Comparison of ENCODE assay signal across 19 cellular contexts in genomic region chr2:45006041-45006941, GRCh38. TPM values are rescaled to one million over a fixed set of nuclear protein-coding genes. Genes with fewer than 3 reads are reported as not detected.
DNase-seq lines count a peak whose midpoint lies in the region; ATAC-seq and TF ChIP-seq lines count a peak whose summit lies in the region.
"Had no signal": no experiment of that assay in that cellular context is flagged by ENCODE, and none has a peak within 500 bp of the region (broad histone marks: within the 10 kb centered on the region; RNA-seq: fewer than 3 reads in every experiment).

No MANE protein-coding gene starts in this region.

- WGBS in endodermal cell (ENCODE audit: insufficient coverage in 1 of 2, insufficient read length in 1 of 2), 2 experiments, result 25 to 26% methylated on average over 16 to 37 of the region's 37 CpGs

- peaks cover 4% of the 10 kb centered on the region for H3K4me1 ChIP-seq in endodermal cell (ENCODE audit: control insufficient read depth, insufficient read depth, low read length)
- H3K4me1 ChIP-seq in osteoblast (ENCODE audit: insufficient read depth, low read length), result peaks cover 22% of the 10 kb centered on the region

- no peak overlapping the region for H3K27ac ChIP-seq in CD4-positive, alpha-beta T cell (ENCODE audit: low read depth, low read length)
- H3K27ac ChIP-seq in endodermal cell (ENCODE audit: low read depth, low read length) (no peak overlapping the region), osteoblast (ENCODE audit: low read depth, low read length) (peak overlapping the region; percentile 17)
- H3K27ac ChIP-seq: ascending aorta, dorsolateral prefrontal cortex, suprapubic skin had no signal

- intact Hi-C loops in CD4-positive, alpha-beta T cell (cut with DNase I, micrococcal nuclease), result no loop called here

- H3K9ac ChIP-seq in endodermal cell (ENCODE audit: extremely low read depth, low read length, poor library complexity, severe bottlenecking), result no peak overlapping the region

- peak overlapping the region; percentile 0 for H3K4me3 Mint-ChIP-seq in CD4-positive, alpha-beta T cell
- no peak overlapping the region for H3K4me3 Mint-ChIP-seq in endodermal cell

- CTCF ChIA-PET in CD4-positive, alpha-beta T cell (lab: Charles Lee), result no interaction called here
- CTCF ChIA-PET in GM10248 (lab: Yijun Ruan, JAX), result interaction anchor here (1.7 to 3.2 kb wide), 2 partner anchors 17 to 487 kb away, joined by 3 to 8 read pairs; no protein-coding TSS in a partner anchor

- no peaks in the 10 kb centered on the region for H3K36me3 Mint-ChIP-seq in CD4-positive, alpha-beta T cell (ENCODE audit: low read depth)
- no peaks in the 10 kb centered on the region for H3K36me3 Mint-ChIP-seq in endodermal cell (ENCODE audit: low read depth)

- H2AFZ ChIP-seq in osteoblast (ENCODE audit: low read length), result no peak overlapping the region

- H4K20me1 ChIP-seq in osteoblast (ENCODE audit: insufficient read depth, low read length), result peaks cover 15% of the 10 kb centered on the region

- peaks cover 79% of the 10 kb centered on the region for H3K27me3 Mint-ChIP-seq in CD4-positive, alpha-beta T cell
- peaks cover 97% of the 10 kb centered on the region for H3K27me3 Mint-ChIP-seq in endodermal cell (ENCODE audit: insufficient read depth)

- no peak overlapping the region for H3K27ac Mint-ChIP-seq in CD4-positive, alpha-beta T cell
- H3K27ac Mint-ChIP-seq in endodermal cell, result no peak overlapping the region

- H3K27me3 ChIP-seq in CD4-positive, alpha-beta T cell (ENCODE audit: control insufficient read depth, insufficient read depth, low read length), result peaks cover 93% of the 10 kb centered on the region
- H3K27me3 ChIP-seq in MG63, result no peaks in the 10 kb centered on the region
- H3K27me3 ChIP-seq in endodermal cell (ENCODE audit: control insufficient read depth, insufficient read depth, low read length, poor library complexity, severe bottlenecking), result peaks cover 100% of the 10 kb centered on the region
- H3K27me3 ChIP-seq in osteoblast (ENCODE audit: insufficient read depth, low read length), result no peaks in the 10 kb centered on the region
- H3K27me3 ChIP-seq: ascending aorta had no signal

- no peak for ATAC-seq in CD4-positive, alpha-beta T cell (ENCODE audit: poor library complexity)
- ATAC-seq in omental fat pad (ENCODE audit: low FRiP score), result no peak
- ATAC-seq: esophagus mucosa, HepG2, right cardiac atrium had no signal

- H3K9me3 ChIP-seq in CD4-positive, alpha-beta T cell (ENCODE audit: control insufficient read depth, low read length), result no peaks in the 10 kb centered on the region
- no peaks in the 10 kb centered on the region for H3K9me3 ChIP-seq in MG63
- no peaks in the 10 kb centered on the region for H3K9me3 ChIP-seq in endodermal cell (ENCODE audit: control insufficient read depth, low read length)
- H3K9me3 ChIP-seq in osteoblast (ENCODE audit: low read depth, low read length), result no peaks in the 10 kb centered on the region
- H3K9me3 ChIP-seq: ascending aorta, suprapubic skin had no signal

- peaks cover 38% of the 10 kb centered on the region for H3K4me1 Mint-ChIP-seq in CD4-positive, alpha-beta T cell (ENCODE audit: low read depth)
- peaks cover 27% of the 10 kb centered on the region for H3K4me1 Mint-ChIP-seq in endodermal cell

- H3K36me3 ChIP-seq in MG63, result peaks cover 32% of the 10 kb centered on the region
- no peaks in the 10 kb centered on the region for H3K36me3 ChIP-seq in endodermal cell (ENCODE audit: control insufficient read depth, insufficient read depth, low read length)
- peaks cover 4% of the 10 kb centered on the region for H3K36me3 ChIP-seq in osteoblast (ENCODE audit: insufficient read depth, low read length)
- H3K36me3 ChIP-seq: suprapubic skin had no signal

- H3K4me2 ChIP-seq in osteoblast (ENCODE audit: insufficient read depth, low read length), result peak overlapping the region; percentile 98

- POLR2A ChIA-PET in CD4-positive, alpha-beta T cell (lab: Charles Lee), result no interaction called here
- POLR2A ChIA-PET in GM10248 (lab: Yijun Ruan, JAX), result no interaction called here

- H3K79me2 ChIP-seq in osteoblast (ENCODE audit: insufficient read depth, low read length), result peaks cover 40% of the 10 kb centered on the region

- DNase-seq in CD4-positive, alpha-beta T cell, result no peak
- DNase-seq in MG63 (no peak), endodermal cell (peak; percentile 58), osteoblast (ENCODE audit: insufficient read length, low spot score, missing footprints) (peak; percentile 85), ureter (ENCODE audit: low spot score) (no peak), GOT3 (lab: John Stamatoyannopoulos, UW) (no peak), GM10248 (ENCODE audit: extremely low spot score) (no peak), omental fat pad (ENCODE audit: low spot score) (no peak)
- DNase-seq: activated gamma-delta T cell treated with Interleukin-2 at 50 U/mL for 16 hours, dorsolateral prefrontal cortex, MM.1S, NCI-H187 treated with DMSO at 0.1 percent for 48 hours, NCI-H446 treated with DMSO at 0.1 percent for 48 hours, right cardiac atrium had no signal

- H3K4me3 ChIP-seq in MG63 (peak overlapping the region; percentile 80), endodermal cell (ENCODE audit: low read length) (no peak overlapping the region), osteoblast (ENCODE audit: insufficient read depth, low read length) (peak overlapping the region; percentile 86)
- H3K4me3 ChIP-seq: ascending aorta, suprapubic skin had no signal

- H3K9me3 Mint-ChIP-seq in CD4-positive, alpha-beta T cell, result no peaks in the 10 kb centered on the region
- no peaks in the 10 kb centered on the region for H3K9me3 Mint-ChIP-seq in endodermal cell

- no peak for TF ChIP-seq CTCF in CD4-positive, alpha-beta T cell (IDR thresholded peaks at IDR 0.05)
- no peak for TF ChIP-seq CTCF in endodermal cell (conservative IDR thresholded peaks at IDR 0.05)
- TF ChIP-seq CTCF in osteoblast (IDR thresholded peaks at IDR 0.05; ENCODE audit: extremely low read depth, low read depth, low read length), result no peak
- TF ChIP-seq CTCF in GM10248 (IDR thresholded peaks at IDR 0.05; ENCODE audit: control extremely low read depth, extremely low read depth, low read depth, missing control alignments), result no peak
- no peak for TF ChIP-seq CTCF in omental fat pad (IDR thresholded peaks at IDR 0.05)

RNA-seq across cellular contexts. Expression of gene SIX2, which starts 3.0 kb away (rescaled TPM):
- total RNA-seq in CD4-positive, alpha-beta T cell, result not detected
- 5.2 and 14.0 TPM in 2 replicates for total RNA-seq in MG63 (2014; rRNA removed; shearing (Covaris generic); ENCODE audit: low replicate concordance)
- total RNA-seq in endodermal cell, result not detected
- 1.8 TPM for polyA plus RNA-seq in endodermal cell (2013, experiment 1 of 2)
- 1.4 TPM for polyA plus RNA-seq in endodermal cell (2013, experiment 2 of 2)
- total RNA-seq in osteoblast, result 14.8 and 15.9 TPM in 2 replicates
- 1.2 TPM for total RNA-seq in ureter
- total RNA-seq in omental fat pad, result 10 to 100 TPM in 3 of 4 donors, 1 to 10 TPM in 1; 3.6 to 26.3 (median 12.7) TPM
- total RNA-seq: HepG2, lung microvascular endothelial cell had no signal
- polyA plus RNA-seq: HepG2 had no signal

Comparison
In these comparisons a context has a peak if more than half of its experiments do, and no peak if none do; other contexts are left out.
1. DNase-seq: peak in endodermal cell (single experiment) and osteoblast (single experiment); none in CD4-positive, alpha-beta T cell (0 of 10), MG63 (single experiment), ureter (single experiment), GOT3 (single experiment), GM10248 (single experiment) and omental fat pad (single experiment).